ENCODE assay signal across 14 cellular contexts in the genomic region with DNA sequence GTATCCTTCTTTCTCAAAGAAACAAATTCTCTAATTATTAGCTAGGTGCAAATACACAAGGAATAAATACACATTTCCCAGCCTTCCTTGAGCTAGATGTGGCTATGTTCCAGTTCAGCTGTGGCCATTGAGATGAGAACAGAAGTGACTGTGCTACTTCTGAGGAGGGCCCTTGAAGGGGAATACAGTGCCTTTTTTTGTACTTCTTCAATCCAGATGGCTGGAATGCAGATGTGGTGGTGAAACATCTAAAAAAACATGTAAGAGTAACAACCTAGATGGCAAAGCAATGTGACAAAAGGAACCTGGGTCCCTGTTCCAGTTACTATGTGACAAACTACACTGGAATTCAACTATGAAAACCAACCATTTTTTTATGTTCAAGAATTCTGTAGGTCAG.
DNase-seq lines count a peak whose midpoint lies in the region; ATAC-seq and TF ChIP-seq lines count a peak whose summit lies in the region.
"Had no signal": no experiment of that assay in that cellular context is flagged by ENCODE, and none has a peak within 500 bp of the region (broad histone marks: within the 10 kb centered on the region; RNA-seq: fewer than 3 reads in every experiment).

No MANE protein-coding gene starts in this region.

- H3K9ac ChIP-seq in mucosa of stomach (ENCODE audit: low read length), result peak overlapping the region; percentile 22

- peaks cover 32% of the 10 kb centered on the region for H3K4me1 ChIP-seq in mucosa of stomach (ENCODE audit: control insufficient read depth, insufficient read depth, low read length)

- peak; percentile 48 for DNase-seq in AG10803 (ENCODE audit: low read depth)
- no peak for DNase-seq in HFFc6
- no peak for DNase-seq in T-helper 1 cell
- no peak for DNase-seq in putamen (ENCODE audit: low spot score)
- no peak for DNase-seq in GF-D8 (lab: John Stamatoyannopoulos, UW)
- DNase-seq: activated naive CD4-positive, alpha-beta T cell treated with anti-CD3 and anti-CD28 coated beads for 36 hours; effector memory CD4-positive, alpha-beta T cell; Kasumi-1; NCI-H146; NCI-H510A; stimulated activated CD4-positive, alpha-beta T cell treated with anti-CD3 and anti-CD28 coated beads, Interleukin-4, amount 100 ng/mL, for 24 hours had no signal

- ATAC-seq in GM19463 (IDR thresholded peaks at IDR 0.05; ENCODE audit: unreplicated experiment), result no peak

- H3K9me3 ChIP-seq in mucosa of stomach (ENCODE audit: control insufficient read depth, low read length), result no peaks in the 10 kb centered on the region

- no peaks in the 10 kb centered on the region for H3K27me3 ChIP-seq in mucosa of stomach (ENCODE audit: control insufficient read depth, insufficient read depth, low read length)

- H3K4me3 Mint-ChIP-seq in HFFc6 (peak overlapping the region; percentile 78), brain (peak overlapping the region in 1 of 5 experiments; percentile 45)
- H3K4me3 Mint-ChIP-seq: activated naive CD4-positive, alpha-beta T cell treated with anti-CD3 and anti-CD28 coated beads for 36 hours had no signal

- H3K4me3 ChIP-seq in AG10803 (ENCODE audit: low read length) (no peak overlapping the region), mucosa of stomach (ENCODE audit: low read length) (no peak overlapping the region)

- peaks cover 18% of the 10 kb centered on the region for H3K36me3 Mint-ChIP-seq in HFFc6 (ENCODE audit: low read depth)
- peaks cover 6% of the 10 kb centered on the region for H3K36me3 Mint-ChIP-seq in brain

- no peaks in the 10 kb centered on the region for H3K36me3 ChIP-seq in mucosa of stomach (ENCODE audit: control insufficient read depth, insufficient read depth, low read length)

- H3K9me3 Mint-ChIP-seq in HFFc6, result no peaks in the 10 kb centered on the region
- no peaks in the 10 kb centered on the region for H3K9me3 Mint-ChIP-seq in brain
- H3K9me3 Mint-ChIP-seq: activated naive CD4-positive, alpha-beta T cell treated with anti-CD3 and anti-CD28 coated beads for 36 hours had no signal

- H3K4me1 Mint-ChIP-seq in HFFc6 (ENCODE audit: low read depth) (peaks cover 92% of the 10 kb centered on the region), brain (peaks cover 75% of the 10 kb centered on the region)

- TF ChIP-seq CTCF in AG10803 (conservative IDR thresholded peaks at IDR 0.05; ENCODE audit: low read length) (no peak), HFFc6 (IDR thresholded peaks at IDR 0.05) (no peak), brain (conservative IDR thresholded peaks at IDR 0.05) (no peak)

- H3K27ac Mint-ChIP-seq in HFFc6 (peak overlapping the region; percentile 90), brain (peak overlapping the region in 4 of 5 experiments; percentile 64 to 88 (median 74))
- H3K27ac Mint-ChIP-seq: activated naive CD4-positive, alpha-beta T cell treated with anti-CD3 and anti-CD28 coated beads for 36 hours had no signal

- H3K27me3 Mint-ChIP-seq in HFFc6 (ENCODE audit: insufficient read depth) (peaks cover 3% of the 10 kb centered on the region), brain (no peaks in the 10 kb centered on the region)
